ENCODE assay signal across 13 cellular contexts in genomic region chr4:187059895-187060294, GRCh38.
DNase-seq lines count a peak whose midpoint lies in the region; ATAC-seq and TF ChIP-seq lines count a peak whose summit lies in the region.
"Had no signal": no experiment of that assay in that cellular context is flagged by ENCODE, and none has a peak within 500 bp of the region (broad histone marks: within the 10 kb centered on the region; RNA-seq: fewer than 3 reads in every experiment).

No MANE protein-coding gene starts in this region.

- TF ChIP-seq CTCF in OCI-LY1 (IDR thresholded peaks at IDR 0.05; ENCODE audit: low read length) = no peak
- TF ChIP-seq CTCF in osteoblast (IDR thresholded peaks at IDR 0.05; ENCODE audit: extremely low read depth, low read depth, low read length) = no peak
- TF ChIP-seq CTCF in activated CD8-positive, alpha-beta T cell treated with anti-CD3 and anti-CD28 coated beads for 36 hours (IDR thresholded peaks at IDR 0.05) = no peak
- TF ChIP-seq CTCF in left ventricle myocardium inferior (IDR thresholded peaks at IDR 0.05; ENCODE audit: borderline replicate concordance) = no peak

- no peaks in the 10 kb centered on the region for H3K9me2 ChIP-seq in OCI-LY1 (ENCODE audit: low read depth, low read length)

- no peaks in the 10 kb centered on the region for H3K4me1 Mint-ChIP-seq in activated CD8-positive, alpha-beta T cell treated with anti-CD3 and anti-CD28 coated beads for 36 hours (ENCODE audit: low read depth)
- H3K4me1 Mint-ChIP-seq: CD4-positive, alpha-beta memory T cell; IgD-negative memory B cell had no signal

- peaks cover 10% of the 10 kb centered on the region for H3K9me3 Mint-ChIP-seq in activated CD8-positive, alpha-beta T cell treated with anti-CD3 and anti-CD28 coated beads for 36 hours

- no peaks in the 10 kb centered on the region for H3K27me3 Mint-ChIP-seq in activated CD8-positive, alpha-beta T cell treated with anti-CD3 and anti-CD28 coated beads for 36 hours
- H3K27me3 Mint-ChIP-seq: CD4-positive, alpha-beta memory T cell; IgD-negative memory B cell had no signal

- H3K9me3 ChIP-seq in BLaER1 treated with 17β-estradiol and CSF1 and Interleukin-3, amounts not matched to agents 10 nM and 100 nM (replicated peaks in 1 of 11) = peaks cover 0 to 41% (median 12%) of the 10 kb centered on the region in 11 experiments; a peak in 15 of 22 replicates
- H3K9me3 ChIP-seq in OCI-LY1 (ENCODE audit: low read length) (0 out of 2 replicates have a peak, but pooled peaks cover 2% of the 10 kb centered on the region), osteoblast (ENCODE audit: low read depth, low read length) (no peaks in the 10 kb centered on the region), left ventricle myocardium inferior (replicated peaks) (no peaks in the 10 kb centered on the region)

- H3K4me3 Mint-ChIP-seq in activated CD8-positive, alpha-beta T cell treated with anti-CD3 and anti-CD28 coated beads for 36 hours = no peak overlapping the region
- H3K4me3 Mint-ChIP-seq: CD4-positive, alpha-beta memory T cell; IgD-negative memory B cell had no signal

- H3K79me2 ChIP-seq in OCI-LY1 (ENCODE audit: insufficient read depth, low read length) = no peaks in the 10 kb centered on the region
- H3K79me2 ChIP-seq in osteoblast (ENCODE audit: insufficient read depth, low read length) = no peaks in the 10 kb centered on the region

- no peaks in the 10 kb centered on the region for H4K20me1 ChIP-seq in BLaER1 treated with 17β-estradiol and CSF1 and Interleukin-3, amounts not matched to agents 10 nM and 100 nM
- H4K20me1 ChIP-seq in OCI-LY1 (ENCODE audit: insufficient read depth, low read length) (no peaks in the 10 kb centered on the region), osteoblast (ENCODE audit: insufficient read depth, low read length) (no peaks in the 10 kb centered on the region)

- DNase-seq in left kidney (ENCODE audit: low read depth, low spot score) (peak; percentile 47), osteoblast (ENCODE audit: insufficient read length, low spot score, missing footprints) (peak; percentile 50), HK-2 (ENCODE audit: unreplicated experiment) (no peak), left ventricle myocardium inferior (no peak)
- DNase-seq in activated CD8-positive, alpha-beta T cell treated with anti-CD3 and anti-CD28 coated beads for 36 hours = no peak
- DNase-seq: ACHN; CD4-positive, alpha-beta memory T cell; DMS79; KG1 had no signal

- no peak overlapping the region for H3K27ac Mint-ChIP-seq in activated CD8-positive, alpha-beta T cell treated with anti-CD3 and anti-CD28 coated beads for 36 hours
- H3K27ac Mint-ChIP-seq: CD4-positive, alpha-beta memory T cell; IgD-negative memory B cell had no signal

- H3K27me3 ChIP-seq in BLaER1 treated with 17β-estradiol and CSF1 and Interleukin-3, amounts not matched to agents 10 nM and 100 nM = no peaks in the 10 kb centered on the region
- H3K27me3 ChIP-seq in OCI-LY1 (ENCODE audit: insufficient read depth, low read length) (no peaks in the 10 kb centered on the region), osteoblast (ENCODE audit: insufficient read depth, low read length) (no peaks in the 10 kb centered on the region), left ventricle myocardium inferior (ENCODE audit: low read depth) (no peaks in the 10 kb centered on the region)

- no peak for ATAC-seq in activated CD8-positive, alpha-beta T cell treated with anti-CD3 and anti-CD28 coated beads for 36 hours

- no peak overlapping the region for H3K9ac ChIP-seq in BLaER1 treated with 17β-estradiol and CSF1 and Interleukin-3, amounts not matched to agents 10 nM and 100 nM
- peak overlapping the region; percentile 4; the same call in 1 of the 2 replicates for H3K9ac ChIP-seq in OCI-LY1 (ENCODE audit: low read length)

- no peaks in the 10 kb centered on the region for H3K36me3 ChIP-seq in BLaER1 treated with 17β-estradiol and CSF1 and Interleukin-3, amounts not matched to agents 10 nM and 100 nM
- no peaks in the 10 kb centered on the region for H3K36me3 ChIP-seq in OCI-LY1 (ENCODE audit: insufficient read depth, low read length)
- no peaks in the 10 kb centered on the region for H3K36me3 ChIP-seq in osteoblast (ENCODE audit: insufficient read depth, low read length)
- no peaks in the 10 kb centered on the region for H3K36me3 ChIP-seq in left ventricle myocardium inferior

- H3K4me3 ChIP-seq in BLaER1 treated with 17β-estradiol and CSF1 and Interleukin-3, amounts not matched to agents 10 nM and 100 nM = peak overlapping the region in 1 of 10 experiments; percentile 16; a peak in 1 of 20 replicates
- H3K4me3 ChIP-seq in OCI-LY1 (ENCODE audit: low read depth, low read length, poor library complexity, severe bottlenecking) (peak overlapping the region; percentile 29), osteoblast (ENCODE audit: insufficient read depth, low read length) (no peak overlapping the region), left ventricle myocardium inferior (no peak overlapping the region)

- POLR2A ChIA-PET in activated CD8-positive, alpha-beta T cell treated with anti-CD3 and anti-CD28 coated beads for 36 hours (lab: Charles Lee) = no interaction called here

- peaks cover 11 to 29% (median 27%) of the 10 kb centered on the region in 10 experiments; a peak in 19 of 20 replicates for H3K4me1 ChIP-seq in BLaER1 treated with 17β-estradiol and CSF1 and Interleukin-3, amounts not matched to agents 10 nM and 100 nM
- peaks cover 23% of the 10 kb centered on the region for H3K4me1 ChIP-seq in OCI-LY1 (ENCODE audit: insufficient read depth, low read length, severe bottlenecking)
- H3K4me1 ChIP-seq in osteoblast (ENCODE audit: insufficient read depth, low read length) = no peaks in the 10 kb centered on the region
- no peaks in the 10 kb centered on the region for H3K4me1 ChIP-seq in left ventricle myocardium inferior

- CTCF ChIA-PET in activated CD8-positive, alpha-beta T cell treated with anti-CD3 and anti-CD28 coated beads for 36 hours (lab: Charles Lee) = no interaction called here

- H2AFZ ChIP-seq in OCI-LY1 (ENCODE audit: low read length) = 0 out of 2 replicates have a peak overlapping the region, but pooled peaks have one; percentile 62
- H2AFZ ChIP-seq in osteoblast (ENCODE audit: low read length) = no peak overlapping the region

- H3K27ac ChIP-seq in BLaER1 treated with 17β-estradiol and CSF1 and Interleukin-3, amounts not matched to agents 10 nM and 100 nM = no peak overlapping the region
- no peak overlapping the region for H3K27ac ChIP-seq in OCI-LY1 (ENCODE audit: low read depth, low read length, poor library complexity, severe bottlenecking)
- no peak overlapping the region for H3K27ac ChIP-seq in osteoblast (ENCODE audit: low read depth, low read length)
- H3K27ac ChIP-seq in left ventricle myocardium inferior (replicated peaks) = no peak overlapping the region
- H3K27ac ChIP-seq: C4-2B had no signal

- H3K36me3 Mint-ChIP-seq in activated CD8-positive, alpha-beta T cell treated with anti-CD3 and anti-CD28 coated beads for 36 hours (ENCODE audit: low read depth) = no peaks in the 10 kb centered on the region
- H3K36me3 Mint-ChIP-seq: CD4-positive, alpha-beta memory T cell; IgD-negative memory B cell had no signal

- intact Hi-C loops in activated CD8-positive, alpha-beta T cell treated with anti-CD3 and anti-CD28 coated beads for 36 hours (cut with micrococcal nuclease) = no loop called here
- intact Hi-C loops in left ventricle myocardium inferior (cut with micrococcal nuclease) = no loop called here

- peak overlapping the region; percentile 28 to 75 (median 62) for H3K4me2 ChIP-seq in BLaER1 treated with 17β-estradiol and CSF1 and Interleukin-3, amounts not matched to agents 10 nM and 100 nM
- H3K4me2 ChIP-seq in OCI-LY1 (ENCODE audit: low read length) (peak overlapping the region; percentile 7; the same call in 1 of the 2 replicates), osteoblast (ENCODE audit: insufficient read depth, low read length) (no peak overlapping the region)

- no peaks in the 10 kb centered on the region for H3F3A ChIP-seq in OCI-LY1 (ENCODE audit: insufficient read depth, low read length)

Comparison
In these comparisons a context has a peak if more than half of its experiments do, and no peak if none do; other contexts are left out.
1. DNase-seq: peak in left kidney (single experiment) and osteoblast (single experiment); none in HK-2 (single experiment), activated CD8-positive, alpha-beta T cell treated with anti-CD3 and anti-CD28 coated beads for 36 hours (single experiment) and left ventricle myocardium inferior (single experiment).